17 cellular contexts compared by ENCODE assay signal in the genomic region with DNA sequence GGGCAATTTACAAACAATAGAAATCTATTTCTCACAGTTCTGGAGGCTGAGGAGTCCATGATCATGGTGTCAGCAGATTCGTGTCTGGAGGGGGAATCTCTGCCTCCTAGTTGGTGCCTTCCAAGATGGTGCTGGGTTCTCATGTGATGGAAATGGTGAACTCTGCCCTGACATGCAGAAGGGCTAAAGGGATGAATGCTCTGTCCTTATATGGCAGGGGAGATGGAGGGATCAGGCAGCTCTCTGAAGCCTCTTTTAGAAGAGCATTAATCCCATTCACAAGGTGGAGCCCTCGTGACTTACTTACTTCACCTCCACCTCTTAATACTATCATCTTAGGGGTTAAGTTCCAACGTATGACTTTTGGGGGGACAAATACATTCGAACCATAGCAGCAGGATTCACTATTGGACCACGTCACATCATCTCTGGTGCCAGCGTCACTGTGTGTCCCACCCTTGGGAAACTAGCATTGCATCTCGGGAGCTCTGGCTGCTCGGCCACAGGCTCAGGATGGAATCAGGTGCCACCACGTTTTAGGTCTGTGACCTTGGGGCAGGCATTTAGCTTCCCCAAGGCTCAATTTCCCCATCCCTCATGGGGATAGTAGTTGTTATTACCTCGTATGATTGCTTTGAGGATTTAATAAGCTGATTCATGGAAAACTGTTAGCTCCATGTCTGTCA.
DNase-seq lines count a peak whose midpoint lies in the region; ATAC-seq, FAIRE-seq and TF ChIP-seq lines count a peak whose summit lies in the region.
"Had no signal": no experiment of that assay in that cellular context is flagged by ENCODE, and none has a peak within 500 bp of the region (broad histone marks: within the 10 kb centered on the region; RNA-seq: fewer than 3 reads in every experiment).

No MANE protein-coding gene starts in this region.

- ATAC-seq in GM21360 (IDR thresholded peaks at IDR 0.05; ENCODE audit: unreplicated experiment), result no peak
- ATAC-seq: CD8-positive, alpha-beta T cell; GM12878 had no signal

- FAIRE-seq in D721Med (lab: Jason Lieb, UNC), result peak; percentile 46
- FAIRE-seq: GM12878, H1 had no signal

- no peak for TF ChIP-seq CTCF in D721Med (IDR thresholded peaks at IDR 0.05; ENCODE audit: insufficient read depth, missing control alignments)

- DNase-seq in D721Med (ENCODE audit: insufficient read length, low spot score), result no peak
- DNase-seq in NCI-H82 treated with DMSO at 0.1 percent for 48 hours (lab: John Stamatoyannopoulos, UW; ENCODE audit: unreplicated experiment), result peak; percentile 14
- DNase-seq in left kidney (ENCODE audit: low read depth, low spot score), result peak; percentile 21
- DNase-seq in retina, result peak; percentile 32
- DNase-seq in Ammon's horn (ENCODE audit: low spot score), result no peak
- no peak for DNase-seq in epidermal melanocyte (ENCODE audit: insufficient read length, low spot score)
- DNase-seq: 8988T; Calu3; CD8-positive, alpha-beta T cell; DMS 273 treated with DMSO at 0.1 percent for 48 hours; DMS53; DND-41; EL; H9 had no signal

Comparison
In these comparisons a context has a peak if more than half of its experiments do, and no peak if none do; other contexts are left out.
1. DNase-seq: peak in NCI-H82 treated with DMSO at 0.1 percent for 48 hours (single experiment), left kidney (single experiment) and retina (single experiment); none in D721Med (single experiment), Ammon's horn (single experiment) and epidermal melanocyte (single experiment).